8 cellular contexts compared by ENCODE assay signal in genomic region chr19:3365093-3365446, GRCh38. TPM values are rescaled to one million over a fixed set of nuclear protein-coding genes. Genes with fewer than 3 reads are reported as not detected.
DNase-seq lines count a peak whose midpoint lies in the region; TF ChIP-seq lines count a peak whose summit lies in the region.

No MANE protein-coding gene starts in this region.

- H3K79me1 ChIP-seq in mesenchymal stem cell (replicated peaks; ENCODE audit: low read length, poor library complexity, severe bottlenecking) = peaks cover 11% of the 10 kb centered on the region
- no peaks in the 10 kb centered on the region for H3K79me1 ChIP-seq in trophoblast cell (ENCODE audit: low read length)

- H3K27ac ChIP-seq in adrenal gland (peak overlapping the region; percentile 72 to 100 (median 98)), mesenchymal stem cell (ENCODE audit: low read length, poor library complexity, severe bottlenecking) (no peak overlapping the region), thyroid gland (peak overlapping the region; percentile 98 to 99 (median 98)), trophoblast cell (ENCODE audit: low read depth, low read length) (no peak overlapping the region)

- H4K91ac ChIP-seq in mesenchymal stem cell (ENCODE audit: low read length) (peak overlapping the region; percentile 4), trophoblast cell (ENCODE audit: low read depth, low read length) (no peak overlapping the region)

- DNase-seq in activated T-cell treated with anti-CD3 and anti-CD28 coated beads, Interleukin-2, amount 50 U/mL, for 24 hours = no peak
- DNase-seq in activated T-cell treated with anti-CD3 and anti-CD28 coated beads, Interleukin-2, amount 50 U/mL, for 1 hour = no peak
- DNase-seq in adrenal gland (peak in 2 of 7 donors; percentile 10 to 20), mesenchymal stem cell (no peak), thyroid gland (no peak), trophoblast cell (no peak), iPS-NIHi11 (ENCODE audit: low spot score) (no peak)
- DNase-seq in effector CD4-positive, alpha-beta T cell = no peak

- no peak overlapping the region for H2AK5ac ChIP-seq in mesenchymal stem cell (ENCODE audit: low read length, severe bottlenecking)
- no peak overlapping the region for H2AK5ac ChIP-seq in trophoblast cell (ENCODE audit: low read length)

- H3K9me3 Mint-ChIP-seq in activated T-cell treated with anti-CD3 and anti-CD28 coated beads, Interleukin-2, amount 50 U/mL, for 24 hours = no peaks in the 10 kb centered on the region

- H2BK15ac ChIP-seq in mesenchymal stem cell (ENCODE audit: low read depth, poor library complexity, severe bottlenecking) = peak overlapping the region; percentile 57

- H4K12ac ChIP-seq in trophoblast cell (ENCODE audit: low read depth, low read length) = no peak overlapping the region

- WGBS in adrenal gland, 4 donors = 62 to 81% (median 76%) methylated on average over 2 of the region's 2 CpGs
- WGBS in mesenchymal stem cell = 55% methylated on average over 2 of the region's 2 CpGs
- WGBS in thyroid gland, 2 donors = 84 to 100% methylated on average over 2 of the region's 2 CpGs
- WGBS in trophoblast cell (ENCODE audit: extremely low coverage, insufficient coverage, insufficient read length) = no CpG with 5 or more reads among the region's 2 CpGs

- H3K36me3 ChIP-seq in adrenal gland (replicated peaks in 1 of 2) (no peaks in the 10 kb centered on the region), mesenchymal stem cell (ENCODE audit: control insufficient read depth in 1 of 2, insufficient read depth in 2 of 2, low read depth in 1 of 2, low read length in 2 of 2) (peaks cover 0 to 4% of the 10 kb centered on the region in 2 experiments), thyroid gland (no peaks in the 10 kb centered on the region), trophoblast cell (ENCODE audit: control insufficient read depth in 1 of 2, insufficient read depth in 2 of 2, low read length in 2 of 2) (no peaks in the 10 kb centered on the region)

- H3K36me3 Mint-ChIP-seq in activated T-cell treated with anti-CD3 and anti-CD28 coated beads, Interleukin-2, amount 50 U/mL, for 24 hours (ENCODE audit: low read depth) = peaks cover 6% of the 10 kb centered on the region

- no peak overlapping the region for H3K4me2 ChIP-seq in mesenchymal stem cell (ENCODE audit: low read length, poor library complexity, severe bottlenecking)
- no peak overlapping the region for H3K4me2 ChIP-seq in trophoblast cell (ENCODE audit: low read length)

- H2BK5ac ChIP-seq in mesenchymal stem cell (ENCODE audit: low read depth, low read length, poor library complexity, severe bottlenecking) (no peak overlapping the region), trophoblast cell (ENCODE audit: low read depth, low read length, poor library complexity) (no peak overlapping the region)

- H3K4me3 ChIP-seq in adrenal gland = no peak overlapping the region
- peak overlapping the region in 1 of 2 experiments; percentile 77 for H3K4me3 ChIP-seq in mesenchymal stem cell (ENCODE audit: insufficient read depth in 1 of 2, low read depth in 1 of 2, low read length in 2 of 2)
- no peak overlapping the region for H3K4me3 ChIP-seq in thyroid gland (replicated peaks in 1 of 3)
- H3K4me3 ChIP-seq in trophoblast cell (ENCODE audit: low read depth, low read length) = no peak overlapping the region

- H3K27me3 Mint-ChIP-seq in activated T-cell treated with anti-CD3 and anti-CD28 coated beads, Interleukin-2, amount 50 U/mL, for 24 hours = no peaks in the 10 kb centered on the region

- peaks cover 41 to 51% of the 10 kb centered on the region in 2 donors for H3K4me1 ChIP-seq in adrenal gland (replicated peaks in 1 of 2)
- H3K4me1 ChIP-seq in mesenchymal stem cell (ENCODE audit: control insufficient read depth, insufficient read depth, low read depth, low read length) = peaks cover 48% of the 10 kb centered on the region
- peaks cover 37 to 46% of the 10 kb centered on the region in 2 donors for H3K4me1 ChIP-seq in thyroid gland
- no peaks in the 10 kb centered on the region for H3K4me1 ChIP-seq in trophoblast cell (ENCODE audit: control insufficient read depth in 1 of 2, insufficient read depth in 2 of 2, low read length in 2 of 2)

- H3K27me3 ChIP-seq in adrenal gland = no peaks in the 10 kb centered on the region
- no peaks in the 10 kb centered on the region for H3K27me3 ChIP-seq in mesenchymal stem cell (ENCODE audit: control insufficient read depth in 1 of 2, insufficient read depth in 1 of 2, low read length in 2 of 2)
- H3K27me3 ChIP-seq in thyroid gland = no peaks in the 10 kb centered on the region
- peaks cover 91% of the 10 kb centered on the region for H3K27me3 ChIP-seq in trophoblast cell (ENCODE audit: insufficient read depth, low read length)

- H2AFZ ChIP-seq in mesenchymal stem cell (ENCODE audit: low read depth, low read length) (no peak overlapping the region), trophoblast cell (ENCODE audit: insufficient read depth, low read length, poor library complexity) (no peak overlapping the region)

- TF ChIP-seq POLR2A in adrenal gland (IDR thresholded peaks at IDR 0.05) = no peak
- TF ChIP-seq POLR2A in thyroid gland (IDR thresholded peaks at IDR 0.05) = no peak

- H2BK12ac ChIP-seq in mesenchymal stem cell (ENCODE audit: low read length in 2 of 2) (peak overlapping the region in 1 of 2 experiments; percentile 28), trophoblast cell (ENCODE audit: low read length) (no peak overlapping the region)

- H3K27ac Mint-ChIP-seq in activated T-cell treated with anti-CD3 and anti-CD28 coated beads, Interleukin-2, amount 50 U/mL, for 24 hours = peak overlapping the region; percentile 59

- H3K4me1 Mint-ChIP-seq in activated T-cell treated with anti-CD3 and anti-CD28 coated beads, Interleukin-2, amount 50 U/mL, for 24 hours (ENCODE audit: low read depth) = peaks cover 56% of the 10 kb centered on the region

- H3K4me3 Mint-ChIP-seq in activated T-cell treated with anti-CD3 and anti-CD28 coated beads, Interleukin-2, amount 50 U/mL, for 24 hours = peak overlapping the region; percentile 65

- H3K14ac ChIP-seq in mesenchymal stem cell (ENCODE audit: low read length in 2 of 2) (no peak overlapping the region), trophoblast cell (ENCODE audit: low read length) (no peak overlapping the region)

- intact Hi-C loops in adrenal gland (cut with DNase I) (loop anchor here in 1 of 2 donors (5.0 kb wide), 1 partner anchor 37 kb away; no protein-coding TSS in a partner anchor), thyroid gland (cut with DNase I) (loop anchor here (5.0 kb wide), 1 partner anchor 37 kb away; no protein-coding TSS in a partner anchor)

- H3K9ac ChIP-seq in mesenchymal stem cell (ENCODE audit: low read length) = peak overlapping the region; percentile 90
- H3K9ac ChIP-seq in trophoblast cell (ENCODE audit: low read length) = no peak overlapping the region

- H2BK120ac ChIP-seq in mesenchymal stem cell (ENCODE audit: low read depth, low read length) = peak overlapping the region; percentile 43
- no peak overlapping the region for H2BK120ac ChIP-seq in trophoblast cell (ENCODE audit: insufficient read depth, low read length, poor library complexity)

- no peak for TF ChIP-seq CTCF in adrenal gland (IDR thresholded peaks at IDR 0.05)
- TF ChIP-seq CTCF in thyroid gland (IDR thresholded peaks at IDR 0.05) = no peak

- H4K8ac ChIP-seq in mesenchymal stem cell (ENCODE audit: low read length) (no peak overlapping the region), trophoblast cell (ENCODE audit: low read depth, low read length) (no peak overlapping the region)

- no peak overlapping the region for H3K4ac ChIP-seq in mesenchymal stem cell (ENCODE audit: low read depth in 1 of 2, low read length in 2 of 2)
- H3K4ac ChIP-seq in trophoblast cell (ENCODE audit: low read depth, low read length) = no peak overlapping the region

- H3K9me3 ChIP-seq in adrenal gland (replicated peaks in 1 of 3) (no peaks in the 10 kb centered on the region), mesenchymal stem cell (ENCODE audit: control insufficient read depth, low read length) (no peaks in the 10 kb centered on the region), thyroid gland (no peaks in the 10 kb centered on the region), trophoblast cell (ENCODE audit: insufficient read depth, low read depth, low read length) (peaks cover 10% of the 10 kb centered on the region)

- H3K79me2 ChIP-seq in trophoblast cell (ENCODE audit: control insufficient read depth, insufficient read depth, low read length, poor library complexity) = no peaks in the 10 kb centered on the region

- H3K18ac ChIP-seq in mesenchymal stem cell (ENCODE audit: low read depth in 1 of 2, low read length in 2 of 2) (no peak overlapping the region), trophoblast cell (ENCODE audit: low read length) (no peak overlapping the region)

- no peak overlapping the region for H3K23ac ChIP-seq in mesenchymal stem cell (ENCODE audit: low read length in 2 of 2)
- no peak overlapping the region for H3K23ac ChIP-seq in trophoblast cell (ENCODE audit: low read length)

RNA-seq across cellular contexts. Expression of gene NFIC, which starts 1.3 kb away (rescaled TPM):
- total RNA-seq in adrenal gland = 100 to 1,000 TPM; 124 to 329 (median 236) TPM
- 100 to 1,000 TPM in 1 of 3 donors, 10 to 100 TPM in 2; 34.9 to 154 (median 69.2) TPM for polyA plus RNA-seq in adrenal gland
- 101 TPM for polyA plus RNA-seq in mesenchymal stem cell (2013, experiment 1 of 2)
- polyA plus RNA-seq in mesenchymal stem cell (2013, experiment 2 of 2) = 98.4 TPM
- 100 to 1,000 TPM in 3 of 4 donors, 10 to 100 TPM in 1; 76.2 to 183 (median 132) TPM for total RNA-seq in thyroid gland
- polyA plus RNA-seq in trophoblast cell (2013) = 5.4 and 6.1 TPM in 2 replicates

Comparison
In these comparisons a context has a peak if more than half of its experiments do, and no peak if none do; other contexts are left out.
1. H3K27ac ChIP-seq: peak in adrenal gland (5 of 5) and thyroid gland (3 of 3); none in mesenchymal stem cell (single experiment) and trophoblast cell (single experiment).